36 cellular contexts compared by ENCODE assay signal in genomic region chr5:9610969-9611368, GRCh38. TPM values are rescaled to one million over a fixed set of nuclear protein-coding genes. Genes with fewer than 3 reads are reported as not detected.
"Had no signal": no experiment of that assay in that cellular context is flagged by ENCODE, and none has a peak within 500 bp of the region (broad histone marks: within the 10 kb centered on the region; RNA-seq: fewer than 3 reads in every experiment).

No MANE protein-coding gene starts in this region.

- H3K36me3 ChIP-seq: adrenal gland, brain microvascular endothelial cell, breast epithelium had no signal

- H3K4me1 ChIP-seq: adrenal gland, body of pancreas, breast epithelium had no signal

- ATAC-seq: activated CD8-positive, alpha-beta T cell treated with anti-CD3 and anti-CD28 coated beads for 36 hours; activated naive CD4-positive, alpha-beta T cell treated with anti-CD3 and anti-CD28 coated beads, Interleukin-2, amount 50 U/mL, for 72 hours; activated T-cell treated with anti-CD3 and anti-CD28 coated beads, Interleukin-2, amount 50 U/mL, for 4 hours; activated T-cell treated with anti-CD3 and anti-CD28 coated beads, Interleukin-2, amount 50 U/mL, for 72 hours; activated T-helper 17 cell treated with anti-CD3 and anti-CD28 coated beads, Interleukin-2, amount 50 U/mL, for 72 hours had no signal

- H3K9me3 ChIP-seq: adrenal gland, body of pancreas had no signal

- H3K27ac ChIP-seq: adrenal gland, body of pancreas, brain microvascular endothelial cell, breast epithelium, VCaP had no signal

- H3K4me3 ChIP-seq: adrenal gland, body of pancreas, breast epithelium had no signal

- H3K27me3 ChIP-seq: adrenal gland, body of pancreas, brain microvascular endothelial cell, breast epithelium had no signal

- FAIRE-seq: astrocyte, colon, TTC549 had no signal

- DNase-seq: activated B cell treated with CpG ODN at 0.5 μM for 24 hours; activated CD4-positive, alpha-beta memory T cell treated with anti-CD3 and anti-CD28 coated beads for 36 hours; activated CD4-positive, alpha-beta T cell treated with anti-CD3 and anti-CD28 coated beads for 4 hours; activated CD4-positive, alpha-beta T cell treated with anti-CD3 and anti-CD28 coated beads, Interleukin-2, amount 10 ng/mL, durations not matched to agents 24 days and 14 days; activated CD4-positive, alpha-beta T cell treated with anti-CD3 and anti-CD28 coated beads, Interleukin-2, amount 50 U/mL, for 1 hour; activated CD4-positive, alpha-beta T cell treated with anti-CD3 and anti-CD28 coated beads, Interleukin-2, amount 50 U/mL, for 4 hours; activated CD4-positive, CD25-positive, alpha-beta regulatory T cell treated with anti-CD3 and anti-CD28 coated beads, Interleukin-2, amount 50 U/mL, for 72 hours; activated CD8-positive, alpha-beta memory T cell treated with anti-CD3 and anti-CD28 coated beads, Interleukin-2, amount 50 U/mL, for 4 hours; activated CD8-positive, alpha-beta T cell treated with anti-CD3 and anti-CD28 coated beads for 36 hours; activated effector memory CD4-positive, alpha-beta T cell treated with anti-CD3 and anti-CD28 coated beads, Interleukin-2, amount 50 U/mL, for 16 hours; activated gamma-delta T cell treated with Interleukin-2 at 50 U/mL for 16 hours; activated naive CD4-positive, alpha-beta T cell; activated naive CD4-positive, alpha-beta T cell treated with anti-CD3 and anti-CD28 coated beads for 36 hours; activated naive CD4-positive, alpha-beta T cell treated with anti-CD3 and anti-CD28 coated beads, Interleukin-2, amount 50 U/mL, for 16 hours; activated naive CD8-positive, alpha-beta T cell treated with anti-CD3 and anti-CD28 coated beads for 36 hours; activated T-cell treated with anti-CD3 and anti-CD28 coated beads for 4 hours; activated T-cell treated with anti-CD3 and anti-CD28 coated beads, Interleukin-2, amount 50 U/mL, for 1 hour; activated T-cell treated with anti-CD3 and anti-CD28 coated beads, Interleukin-2, amount 50 U/mL, for 4 hours; activated T-cell treated with anti-CD3 and anti-CD28 coated beads, Interleukin-2, amount 50 U/mL, for 72 hours; adrenal gland; amniotic stem cell; aorta; brain microvascular endothelial cell; central memory CD4-positive, alpha-beta T cell; T-helper 2 cell; T-helper 9 cell had no signal

RNA-seq across cellular contexts. Expression of gene TAS2R1, which starts 19.2 kb away (rescaled TPM):
- total RNA-seq: activated B cell treated with CpG ODN at 0.5 μM for 24 hours; activated CD4-positive, alpha-beta memory T cell treated with anti-CD3 and anti-CD28 coated beads for 36 hours; activated CD4-positive, alpha-beta T cell treated with anti-CD3 and anti-CD28 coated beads, Interleukin-2, amount 10 ng/mL, durations not matched to agents 24 days and 14 days; activated CD8-positive, alpha-beta memory T cell treated with anti-CD3 and anti-CD28 coated beads for 36 hours; activated CD8-positive, alpha-beta T cell treated with anti-CD3 and anti-CD28 coated beads for 36 hours; activated naive CD4-positive, alpha-beta T cell treated with anti-CD3 and anti-CD28 coated beads for 36 hours; activated naive CD4-positive, alpha-beta T cell treated with anti-CD3 and anti-CD28 coated beads, Interleukin-2, amount 50 U/mL, for 72 hours; activated naive CD8-positive, alpha-beta T cell treated with anti-CD3 and anti-CD28 coated beads for 36 hours; activated T-cell treated with anti-CD3 and anti-CD28 coated beads, Interleukin-2, amount 50 U/mL, for 4 hours; activated T-cell treated with anti-CD3 and anti-CD28 coated beads, Interleukin-2, amount 50 U/mL, for 72 hours; activated T-helper 1 cell treated with anti-CD3 and anti-CD28 coated beads, Interleukin-12 subunit alpha, Interleukin-12 subunit beta, Interleukin-2, Interleukin-4 antibody, amounts not matched to agents 30 ng/mL and 10 ng/mL and 1 ng/mL, durations not matched to agents 14 hours and 24 hours and 36 hours; activated T-helper 17 cell treated with anti-CD3 and anti-CD28 coated beads, Interleukin-2, amount 50 U/mL, for 72 hours; adrenal gland; aorta; astrocyte; body of pancreas; breast epithelium had no signal
- polyA plus RNA-seq: adrenal gland, aorta had no signal
